In genomic region chr3:11131886-11132285, GRCh38 we compare ENCODE assay signal across 8 cellular contexts. TPM values are rescaled to one million over a fixed set of nuclear protein-coding genes. Genes with fewer than 3 reads are reported as not detected.
DNase-seq lines count a peak whose midpoint lies in the region; FAIRE-seq and TF ChIP-seq lines count a peak whose summit lies in the region.
"Not testable (repeated sequence)": the region's sequence is repeated elsewhere in the genome, so short reads cannot be mapped to it uniquely, and the experiment has no call there.
"Had no signal": no experiment of that assay in that cellular context is flagged by ENCODE, and none has a peak within 500 bp of the region (broad histone marks: within the 10 kb centered on the region; RNA-seq: fewer than 3 reads in every experiment).

No MANE protein-coding gene starts in this region.

- H3K4me3 ChIP-seq in right atrium auricular region, tibial artery: not testable (repeated sequence)

- not testable (repeated sequence) for H3K9me3 ChIP-seq in right atrium auricular region, tibial artery

- intact Hi-C loops in tibial artery (cut with DNase I; ENCODE audit: low total_unique reads), result loop anchor here (10.0 kb wide), 1 partner anchor 143 kb away; the partner anchor contains the start of gene ATG7

- H3K27ac ChIP-seq in right atrium auricular region, result not testable (repeated sequence)
- H3K27ac ChIP-seq in tibial artery, result peak overlapping the region; percentile 20 to 42

- not testable (repeated sequence) for H3K36me3 ChIP-seq in right atrium auricular region, tibial artery

- peak; percentile 54 for FAIRE-seq in RCC 7860 (lab: Jason Lieb, UNC)

- in situ Hi-C loops in ACHN (cut with HindIII; ENCODE audit: low pct_ligation_motif_present, low pct_unique_long_range_greater_than_20kb, low sequenced_read_pairs), result not testable (repeated sequence)

- not testable (repeated sequence) for H3K27me3 ChIP-seq in right atrium auricular region, tibial artery

- not testable (repeated sequence) for TF ChIP-seq CTCF in right atrium auricular region (IDR thresholded peaks at IDR 0.05); tibial artery (IDR thresholded peaks at IDR 0.05)

- DNase-seq in ACHN, result peak; percentile 42
- DNase-seq in RCC 7860 (ENCODE audit: low spot score); tibial artery: not testable (repeated sequence)
- DNase-seq in amniotic epithelial cell (ENCODE audit: low read depth), result peak; percentile 29
- peak; percentile 32 for DNase-seq in right atrium auricular region (ENCODE audit: low spot score)
- DNase-seq in kidney tubule cell (ENCODE audit: low spot score), result peak; percentile 80
- peak; percentile 87 for DNase-seq in renal cortical epithelial cell (ENCODE audit: low read depth)

- H3K4me1 ChIP-seq in right atrium auricular region, result not testable (repeated sequence)
- peaks cover 0 to 14% (median 9%) of the 10 kb centered on the region in 4 donors for H3K4me1 ChIP-seq in tibial artery

RNA-seq across cellular contexts. Expression of gene HRH1, which starts 22.4 kb away (rescaled TPM):
- 1 to 10 TPM; 1.6 to 3.5 TPM for total RNA-seq in right atrium auricular region
- 23.8 and 80.7 TPM in 2 replicates for total RNA-seq in renal cortical epithelial cell
- total RNA-seq: CD8-positive, alpha-beta T cell had no signal
